In genomic region chr12:53756300-53757094, GRCh38 we compare ENCODE assay signal across 10 cellular contexts. TPM values are rescaled to one million over a fixed set of nuclear protein-coding genes. Genes with fewer than 3 reads are reported as not detected.
A peak's percentile ranks its signal among the peaks of the same experiment; 100 is the strongest.
DNase-seq lines count a peak whose midpoint lies in the region; TF ChIP-seq lines count a peak whose summit lies in the region.
"Had no signal": no experiment of that assay in that cellular context is flagged by ENCODE, and none has a peak within 500 bp of the region (broad histone marks: within the 10 kb centered on the region; RNA-seq: fewer than 3 reads in every experiment).

No MANE protein-coding gene starts in this region.

- 100% methylated on average over 3 of the region's 5 CpGs for WGBS in mammary epithelial cell (ENCODE audit: low coverage, missing lambda C conversion rate)

- DNase-seq in mammary epithelial cell (no peak), MCF 10A (ENCODE audit: unreplicated experiment) (no peak), AG08395 (ENCODE audit: low spot score) (no peak), SK-N-DZ (ENCODE audit: low spot score) (no peak), NCI-H2081 (lab: John Stamatoyannopoulos, UW) (no peak)

- H3K4me2 ChIP-seq in mammary epithelial cell (ENCODE audit: insufficient read depth, low read depth, low read length) (no peak overlapping the region), SU-DHL-6 (ENCODE audit: low read depth, low read length, poor library complexity, severe bottlenecking) (peak overlapping the region; percentile 52)

- peaks cover 26% of the 10 kb centered on the region for H3K27me3 Mint-ChIP-seq in MCF 10A (ENCODE audit: insufficient read depth, unreplicated experiment)

- peaks cover 24% of the 10 kb centered on the region for H3F3A ChIP-seq in SU-DHL-6 (ENCODE audit: insufficient read depth)

- peaks cover 1% of the 10 kb centered on the region for H3K4me1 ChIP-seq in mammary epithelial cell (ENCODE audit: insufficient read depth, low read length)
- peaks cover 26% of the 10 kb centered on the region for H3K4me1 ChIP-seq in iPS-18a (ENCODE audit: control insufficient read depth, low read depth, low read length)
- peaks cover 0 to 18% (median 12%) of the 10 kb centered on the region in 5 donors for H3K4me1 ChIP-seq in subcutaneous abdominal adipose tissue (ENCODE audit: control insufficient read depth in 5 of 5, insufficient read depth in 5 of 5, low read length in 5 of 5)

- H3K9me2 ChIP-seq in SU-DHL-6 (replicated peaks; ENCODE audit: insufficient read depth, low read length) = no peaks in the 10 kb centered on the region

- H3K4me3 Mint-ChIP-seq in MCF 10A (ENCODE audit: unreplicated experiment) = no peak overlapping the region

- in situ Hi-C loops in mammary epithelial cell (cut with MboI; ENCODE audit: low sequenced_read_pairs in 2 of 2) = loop anchor here in 1 of 2 donors (25.0 kb wide), 1 partner anchor 181 kb away; the partner anchor contains the start of gene HOXC13

- H3K27ac ChIP-seq in mammary epithelial cell (ENCODE audit: insufficient read depth, low read depth, low read length) (no peak overlapping the region), SU-DHL-6 (ENCODE audit: low read depth, low read length) (no peak overlapping the region; the same call in 1 of the 2 replicates), iPS-18a (ENCODE audit: low read length) (peak overlapping the region; percentile 42), subcutaneous abdominal adipose tissue (ENCODE audit: low read depth, low read length) (no peak overlapping the region)

- dilution Hi-C loops in mammary epithelial cell (cut with HindIII; ENCODE audit: low sequenced_read_pairs) = no loop called here

- CTCF ChIA-PET in mammary epithelial cell (lab: Charles Lee; ENCODE audit: low non-redundant PET) (interaction anchor here (0.6 to 0.7 kb wide), 3 partner anchors 13 to 457 kb away, joined by 4 read pairs; no protein-coding TSS in a partner anchor), MCF 10A (lab: Yijun Ruan, JAX) (interaction anchor here (0.6 to 6.7 kb wide), 16 partner anchors 9 to 655 kb away, joined by 3 to 96 read pairs (median 4); partner anchors contain the start of gene HOXC10)

- H2AFZ ChIP-seq in mammary epithelial cell (ENCODE audit: low read depth, low read length) = peak overlapping the region; percentile 71
- no peak overlapping the region for H2AFZ ChIP-seq in SU-DHL-6 (ENCODE audit: low read depth, low read length, severe bottlenecking)

- H3K36me3 Mint-ChIP-seq in MCF 10A (ENCODE audit: insufficient read depth, unreplicated experiment) = no peaks in the 10 kb centered on the region

- H3K27ac Mint-ChIP-seq in MCF 10A (ENCODE audit: low read depth, unreplicated experiment) = no peak overlapping the region

- H3K36me3 ChIP-seq in mammary epithelial cell (ENCODE audit: insufficient read depth, low read length) = no peaks in the 10 kb centered on the region
- H3K36me3 ChIP-seq in SU-DHL-6 (ENCODE audit: low read length) = no peaks in the 10 kb centered on the region
- H3K36me3 ChIP-seq in iPS-18a (ENCODE audit: control insufficient read depth, low read depth, low read length) = no peaks in the 10 kb centered on the region
- no peaks in the 10 kb centered on the region for H3K36me3 ChIP-seq in subcutaneous abdominal adipose tissue (ENCODE audit: control insufficient read depth in 5 of 5, insufficient read depth in 5 of 5, low read length in 5 of 5)

- intact Hi-C loops in mammary epithelial cell (cut with micrococcal nuclease) (no loop called here), MCF 10A (cut with micrococcal nuclease) (no loop called here)

- no peaks in the 10 kb centered on the region for H3K9me3 ChIP-seq in mammary epithelial cell (replicated peaks; ENCODE audit: insufficient read depth, low read length)
- no peaks in the 10 kb centered on the region for H3K9me3 ChIP-seq in SU-DHL-6 (ENCODE audit: insufficient read depth, low read length)
- H3K9me3 ChIP-seq in iPS-18a (ENCODE audit: control insufficient read depth, low read depth, low read length) = no peaks in the 10 kb centered on the region
- no peaks in the 10 kb centered on the region for H3K9me3 ChIP-seq in subcutaneous abdominal adipose tissue (ENCODE audit: control insufficient read depth in 5 of 5, low read length in 5 of 5)

- H3K4me1 Mint-ChIP-seq in MCF 10A (ENCODE audit: insufficient read depth, unreplicated experiment) = peaks cover 6% of the 10 kb centered on the region

- no peaks in the 10 kb centered on the region for H3K9me3 Mint-ChIP-seq in MCF 10A (ENCODE audit: unreplicated experiment)
- H3K9me3 Mint-ChIP-seq: effector memory CD8-positive, alpha-beta T cell had no signal

- H4K20me1 ChIP-seq in mammary epithelial cell (ENCODE audit: insufficient read depth, low read length) = no peaks in the 10 kb centered on the region
- no peaks in the 10 kb centered on the region for H4K20me1 ChIP-seq in SU-DHL-6 (ENCODE audit: low read depth, low read length)

- H3K4me3 ChIP-seq in mammary epithelial cell (replicated peaks in 1 of 3; ENCODE audit: insufficient read depth in 1 of 3, low read depth in 2 of 3, low read length in 3 of 3) (no peak overlapping the region), SU-DHL-6 (ENCODE audit: insufficient read depth, low read length, poor library complexity, severe bottlenecking) (no peak overlapping the region), iPS-18a (ENCODE audit: low read length) (peak overlapping the region; percentile 60), subcutaneous abdominal adipose tissue (ENCODE audit: low read depth in 1 of 5, low read length in 5 of 5) (peak overlapping the region in 4 of 5 donors; percentile 11 to 36 (median 32))

- H3K27me3 ChIP-seq in mammary epithelial cell (ENCODE audit: insufficient read depth, low read length) (peaks cover 8% of the 10 kb centered on the region), SU-DHL-6 (ENCODE audit: low read length) (no peaks in the 10 kb centered on the region), iPS-18a (ENCODE audit: control insufficient read depth, insufficient read depth, low read length) (peaks cover 70% of the 10 kb centered on the region), subcutaneous abdominal adipose tissue (ENCODE audit: control insufficient read depth in 5 of 5, insufficient read depth in 4 of 5, low read length in 5 of 5) (peaks cover 19 to 55% (median 38%) of the 10 kb centered on the region in 5 donors)

- H3K79me2 ChIP-seq in mammary epithelial cell (ENCODE audit: insufficient read depth, low read length) (no peaks in the 10 kb centered on the region), SU-DHL-6 (ENCODE audit: insufficient read depth, low read length) (no peaks in the 10 kb centered on the region)

- TF ChIP-seq CTCF in mammary epithelial cell (conservative IDR thresholded peaks at IDR 0.05 in 1 of 2, IDR thresholded peaks at IDR 0.05 in 1 of 2; ENCODE audit: extremely low read depth in 1 of 2, insufficient read depth in 1 of 2, low read depth in 1 of 2, low read length in 2 of 2) (no peak), MCF 10A (IDR thresholded peaks at IDR 0.05; ENCODE audit: unreplicated experiment) (no peak), SU-DHL-6 (IDR thresholded peaks at IDR 0.05; ENCODE audit: insufficient read depth, low read length, poor library complexity, severe bottlenecking) (no peak)

- no TSS peak for BruUV-seq in mammary epithelial cell (replicated peaks; lab: Mats Ljungman, UMichigan)
- no TSS peak for BruUV-seq in MCF 10A (replicated peaks; lab: Mats Ljungman, UMichigan)

- H3K9ac ChIP-seq in mammary epithelial cell (ENCODE audit: insufficient read depth, low read length) (no peak overlapping the region), SU-DHL-6 (ENCODE audit: low read length) (peak overlapping the region; percentile 6; the same call in 1 of the 2 replicates), iPS-18a (ENCODE audit: low read length) (peak overlapping the region; percentile 40), subcutaneous abdominal adipose tissue (ENCODE audit: low read length in 5 of 5) (peak overlapping the region in 1 of 5 donors; percentile 4)

- POLR2A ChIA-PET in MCF 10A (lab: Yijun Ruan, JAX) = interaction anchor here (1.2 to 1.7 kb wide), 3 partner anchors 12 to 243 kb away, joined by 3 to 5 read pairs (median 3); partner anchors contain the start of genes CALCOCO1 and HOXC9

RNA-seq across cellular contexts. Expression of gene CISTR, which starts 4.7 kb away (rescaled TPM):
- total RNA-seq in mammary epithelial cell (not detected), MCF 10A (2022) (not detected in 2 replicates)
- polyA plus RNA-seq in mammary epithelial cell = not detected
- not detected for polyA minus RNA-seq in mammary epithelial cell
- not detected in 2 replicates for polyA plus RNA-seq in SK-N-DZ (2014; cell fraction: cytosol; rRNA removed)
- not detected in 2 replicates for polyA plus RNA-seq in SK-N-DZ (2014; cell fraction: nucleus; rRNA removed)
- total RNA-seq: liver had no signal
- polyA plus RNA-seq: liver had no signal

RNA-seq across cellular contexts. Expression of gene CALCOCO1, which starts 29.2 kb away (rescaled TPM):
- 100 to 1,000 TPM in 1 of 2 donors, 10 to 100 TPM in 1; 61.1 to 127 TPM for total RNA-seq in mammary epithelial cell
- 48.3 TPM for polyA plus RNA-seq in mammary epithelial cell
- polyA minus RNA-seq in mammary epithelial cell = 8.5 TPM
- 49.4 and 74.6 TPM in 2 replicates for total RNA-seq in MCF 10A (2022)
- 51.8 and 62.2 TPM in 2 replicates for polyA plus RNA-seq in SK-N-DZ (2014; cell fraction: cytosol; rRNA removed)
- 236 and 252 TPM in 2 replicates for polyA plus RNA-seq in SK-N-DZ (2014; cell fraction: nucleus; rRNA removed)

Comparison
In these comparisons a context has a peak if more than half of its experiments do, and no peak if none do; other contexts are left out.
1. H3K4me3 ChIP-seq: peak in iPS-18a (single experiment) and subcutaneous abdominal adipose tissue (4 of 5); none in mammary epithelial cell (0 of 3) and SU-DHL-6 (single experiment).